In genomic region chr9:4674783-4675182, GRCh38 we compare ENCODE assay signal across 1 cellular context.
TF ChIP-seq lines count a peak whose summit lies in the region.

No MANE protein-coding gene starts in this region.

TF ChIP-seq in HepG2, 621 proteins besides CTCF, POLR2A, EP300 and RAD21:
- TF ChIP-seq TEF (CRISPR knock-in tag; IDR thresholded peaks at IDR 0.05): peak; percentile 34; the same call in 1 of the 2 replicates
- TF ChIP-seq MATR3 (CRISPR knock-in tag; IDR thresholded peaks at IDR 0.05): no peak
- no peak for TF ChIP-seq ZNF501 (CRISPR knock-in tag; IDR thresholded peaks at IDR 0.05)
- TF ChIP-seq ATF6 (CRISPR knock-in tag; conservative IDR thresholded peaks at IDR 0.05): no peak
- peak; percentile 81; the same call in 1 of the 2 replicates for TF ChIP-seq CEBPB (IDR thresholded peaks at IDR 0.05; ENCODE audit: borderline replicate concordance, low read depth, low read length)
- TF ChIP-seq SP5 (CRISPR knock-in tag; IDR thresholded peaks at IDR 0.05; ENCODE audit: borderline replicate concordance, low read depth): no peak
- TF ChIP-seq CEBPG (CRISPR knock-in tag; IDR thresholded peaks at IDR 0.05): peak; percentile 65
- peak; percentile 48; the same call in 1 of the 2 replicates for TF ChIP-seq FOSL2 (CRISPR knock-in tag; IDR thresholded peaks at IDR 0.05)
- peak; percentile 40; the same call in 1 of the 2 replicates for TF ChIP-seq SAP130 (CRISPR knock-in tag; IDR thresholded peaks at IDR 0.05; ENCODE audit: low read depth)
- peak; percentile 12; the same call in 1 of the 2 replicates for TF ChIP-seq RXRB (CRISPR knock-in tag; IDR thresholded peaks at IDR 0.05; ENCODE audit: borderline replicate concordance)
- peak in 1 of 2 experiments; percentile 81; a peak in 2 of 4 replicates for TF ChIP-seq ATF4 (CRISPR knock-in tag; IDR thresholded peaks at IDR 0.05)
- TF ChIP-seq FOXA3 (CRISPR knock-in tag; IDR thresholded peaks at IDR 0.05): 0 out of 2 replicates have a peak, but pooled peaks have one; percentile 25
- TF ChIP-seq FOXO4 (CRISPR knock-in tag; conservative IDR thresholded peaks at IDR 0.05): no peak
- peak; percentile 66; the same call in 1 of the 2 replicates for TF ChIP-seq ZNF644 (CRISPR knock-in tag; IDR thresholded peaks at IDR 0.05; ENCODE audit: low read depth)
- 0 out of 2 replicates have a peak, but pooled peaks have one; percentile 28 for TF ChIP-seq HMG20A (CRISPR knock-in tag; IDR thresholded peaks at IDR 0.05; ENCODE audit: borderline replicate concordance)
- no peak for TF ChIP-seq ETV5 (CRISPR knock-in tag; IDR thresholded peaks at IDR 0.05; ENCODE audit: borderline replicate concordance)
- no peak for TF ChIP-seq FOXP1 (IDR thresholded peaks at IDR 0.05)
- no peak for TF ChIP-seq FOXP1 (CRISPR knock-in tag; IDR thresholded peaks at IDR 0.05)
- TF ChIP-seq ARID5B (CRISPR knock-in tag; IDR thresholded peaks at IDR 0.05): peak; percentile 51; the same call in 1 of the 2 replicates
- no peak for TF ChIP-seq HINFP (CRISPR knock-in tag; IDR thresholded peaks at IDR 0.05; ENCODE audit: low read depth)
- TF ChIP-seq ZFP62 (CRISPR knock-in tag; IDR thresholded peaks at IDR 0.05): no peak
- peak; percentile 59 for TF ChIP-seq GATAD2A (CRISPR knock-in tag; IDR thresholded peaks at IDR 0.05)
